Comparison of ENCODE assay signal across 8 cellular contexts in the genomic region with DNA sequence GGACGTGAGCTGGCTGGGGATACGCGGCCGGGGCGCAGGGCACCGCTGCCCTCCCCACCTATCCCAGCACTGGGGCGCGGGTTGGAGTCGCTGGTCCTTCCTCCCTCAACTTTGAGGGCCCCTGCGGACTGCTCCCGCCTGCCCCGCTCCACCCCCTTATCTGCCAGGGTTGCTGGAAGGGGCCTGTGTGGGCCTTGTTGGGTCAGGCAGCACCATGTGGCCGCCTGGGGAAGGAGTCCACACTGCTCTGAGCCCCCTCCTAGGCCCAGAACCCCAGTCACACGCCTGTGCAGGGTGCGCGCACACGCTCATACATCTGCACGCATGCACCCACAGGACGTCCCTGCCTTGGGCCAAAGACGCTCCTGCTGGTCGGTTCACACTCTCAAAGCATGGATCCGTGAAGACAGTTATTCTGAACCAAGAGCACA. TPM values are rescaled to one million over a fixed set of nuclear protein-coding genes. Genes with fewer than 3 reads are reported as not detected.
A peak's percentile ranks its signal among the peaks of the same experiment; 100 is the strongest.
DNase-seq lines count a peak whose midpoint lies in the region; ATAC-seq, FAIRE-seq and TF ChIP-seq lines count a peak whose summit lies in the region.

No MANE protein-coding gene starts in this region.

- H2BK120ac ChIP-seq in IMR-90 (ENCODE audit: low read depth, low read length), result peak overlapping the region; percentile 13; the same call in 1 of the 2 replicates

- H3K4me3 Mint-ChIP-seq in stimulated activated naive CD8-positive, alpha-beta T cell treated with anti-CD3 and anti-CD28 coated beads, Interleukin-15, amount 100 ng/mL, for 72 hours, result peak overlapping the region; percentile 14 to 62

- peak overlapping the region; percentile 88 for H2AFZ ChIP-seq in IMR-90 (replicated peaks; ENCODE audit: low read length, poor library complexity)
- peak overlapping the region; percentile 50 for H2AFZ ChIP-seq in keratinocyte (ENCODE audit: control insufficient read depth, low read length)

- H3K79me1 ChIP-seq in IMR-90 (ENCODE audit: low read depth in 1 of 2, low read length in 2 of 2), result peaks cover 0 to 33% of the 10 kb centered on the region in 2 experiments; a peak in 2 of 4 replicates

- H4K5ac ChIP-seq in IMR-90 (ENCODE audit: low read depth, low read length), result no peak overlapping the region

- dilution Hi-C loops in IMR-90 (cut with HindIII; ENCODE audit: low sequenced_read_pairs, unreplicated experiment), result no loop called here
- dilution Hi-C loops in keratinocyte (cut with MboI; ENCODE audit: extremely low pct_ligation_motif_present, low sequenced_read_pairs), result no loop called here

- DNase-seq in IMR-90, result peak; percentile 22
- no peak for DNase-seq in astrocyte of the cerebellum (ENCODE audit: low read depth)
- DNase-seq in keratinocyte (ENCODE audit: low read depth, low spot score), result no peak
- DNase-seq in stimulated activated naive CD8-positive, alpha-beta T cell treated with anti-CD3 and anti-CD28 coated beads, Interleukin-15, amount 100 ng/mL, for 72 hours, result no peak
- DNase-seq in stimulated activated CD4-positive, alpha-beta T cell treated with anti-CD3 and anti-CD28 coated beads, Interleukin-15, amount 100 ng/mL, for 24 hours, result no peak
- no peak for DNase-seq in mucosa of descending colon
- DNase-seq in foreskin melanocyte, result no peak

- H3K9ac ChIP-seq in IMR-90 (ENCODE audit: low read depth, low read length), result peak overlapping the region; percentile 38
- peak overlapping the region; percentile 36 for H3K9ac ChIP-seq in keratinocyte (ENCODE audit: control insufficient read depth, extremely low read depth, insufficient read depth, low read length)

- no peak for TF ChIP-seq RAD21 in IMR-90 (IDR thresholded peaks at IDR 0.05; ENCODE audit: low read length)

- intact Hi-C loops in IMR-90 (cut with micrococcal nuclease) (no loop called here), mucosa of descending colon (cut with DNase I, micrococcal nuclease) (no loop called here)

- H4K20me1 ChIP-seq in IMR-90 (ENCODE audit: insufficient read depth, low read length), result peaks cover 30% of the 10 kb centered on the region; the same call in 1 of the 2 replicates
- no peaks in the 10 kb centered on the region for H4K20me1 ChIP-seq in keratinocyte (ENCODE audit: control insufficient read depth, extremely low read depth, insufficient read depth, low read length)

- TF ChIP-seq POLR2A in IMR-90 (IDR thresholded peaks at IDR 0.05; ENCODE audit: low read depth, low read length), result no peak

- peak overlapping the region; percentile 55 for H3K14ac ChIP-seq in IMR-90 (replicated peaks; ENCODE audit: low read depth, low read length)

- TF ChIP-seq CTCF in IMR-90 (conservative IDR thresholded peaks at IDR 0.05; ENCODE audit: low read depth, low read length) (no peak), astrocyte of the cerebellum (IDR thresholded peaks at IDR 0.05; ENCODE audit: low read depth, low read length, missing control alignments) (no peak), keratinocyte (optimal IDR thresholded peaks at IDR 0.05 in 1 of 3, IDR thresholded peaks at IDR 0.05 in 1 of 3, conservative IDR thresholded peaks at IDR 0.05 in 1 of 3; ENCODE audit: extremely low read depth in 1 of 3, insufficient read depth in 2 of 3, low read length in 3 of 3) (no peak), mucosa of descending colon (IDR thresholded peaks at IDR 0.05) (no peak)

- no peak for FAIRE-seq in keratinocyte (lab: Jason Lieb, UNC)

- in situ Hi-C loops in IMR-90 (cut with MboI; ENCODE audit: low sequenced_read_pairs) (loop anchor here (25.0 kb wide), 1 partner anchor 394 kb away; no protein-coding TSS in a partner anchor), astrocyte of the cerebellum (cut with HindIII; ENCODE audit: low sequenced_read_pairs) (no loop called here)

- peaks cover 3% of the 10 kb centered on the region; the same call in 1 of the 2 replicates for H3K27me3 ChIP-seq in IMR-90 (ENCODE audit: control insufficient read depth, insufficient read depth, low read length)
- H3K27me3 ChIP-seq in keratinocyte (ENCODE audit: control insufficient read depth, extremely low read depth, insufficient read depth, low read length), result peaks cover 11% of the 10 kb centered on the region

- no peak overlapping the region for H2BK15ac ChIP-seq in IMR-90 (ENCODE audit: low read depth, low read length)

- H3K27ac ChIP-seq in IMR-90 (ENCODE audit: insufficient read depth, low read length) (peak overlapping the region; percentile 7; the same call in 1 of the 2 replicates), keratinocyte (ENCODE audit: control insufficient read depth, insufficient read depth, low read length) (no peak overlapping the region)

- no peaks in the 10 kb centered on the region for H3K79me2 ChIP-seq in keratinocyte (ENCODE audit: control insufficient read depth, insufficient read depth, low read length)

- no peak overlapping the region for H4K8ac ChIP-seq in IMR-90 (ENCODE audit: low read depth in 2 of 2, low read length in 2 of 2)

- H3K4me1 ChIP-seq in IMR-90 (ENCODE audit: control insufficient read depth, insufficient read depth, low read length), result peaks cover 9% of the 10 kb centered on the region
- peaks cover 5% of the 10 kb centered on the region for H3K4me1 ChIP-seq in keratinocyte (ENCODE audit: control insufficient read depth, extremely low read depth, insufficient read depth, low read length)
- no peaks in the 10 kb centered on the region for H3K4me1 ChIP-seq in mucosa of descending colon (ENCODE audit: low read depth)

- H3K23ac ChIP-seq in IMR-90 (ENCODE audit: low read depth, low read length), result peak overlapping the region; percentile 87

- no peak overlapping the region for H3K27ac Mint-ChIP-seq in stimulated activated naive CD8-positive, alpha-beta T cell treated with anti-CD3 and anti-CD28 coated beads, Interleukin-15, amount 100 ng/mL, for 72 hours

- 0 out of 2 replicates have a peak overlapping the region, but pooled peaks have one; percentile 33 for H2AK5ac ChIP-seq in IMR-90 (ENCODE audit: low read depth, low read length)

- H3K4me3 ChIP-seq in IMR-90 (ENCODE audit: insufficient read depth, low read depth, low read length) (peak overlapping the region; percentile 60), astrocyte of the cerebellum (ENCODE audit: low read depth, low read length) (peak overlapping the region; percentile 52), keratinocyte (ENCODE audit: control insufficient read depth in 2 of 3, extremely low read depth in 1 of 3, insufficient read depth in 2 of 3, low read depth in 1 of 3, low read length in 3 of 3) (peak overlapping the region; percentile 34 to 54 (median 47)), mucosa of descending colon (no peak overlapping the region)

- no peak overlapping the region for H3K56ac ChIP-seq in IMR-90 (ENCODE audit: extremely low read depth, insufficient read depth, low read length)

- H2BK20ac ChIP-seq in IMR-90 (ENCODE audit: low read depth, low read length), result no peak overlapping the region

- H3K9me3 ChIP-seq in IMR-90 (ENCODE audit: control insufficient read depth, insufficient read depth, low read length) (no peaks in the 10 kb centered on the region), keratinocyte (ENCODE audit: control insufficient read depth, low read depth, low read length) (no peaks in the 10 kb centered on the region), mucosa of descending colon (no peaks in the 10 kb centered on the region)

- H3K4ac ChIP-seq in IMR-90 (ENCODE audit: low read depth, low read length), result peak overlapping the region; percentile 16

- 29% methylated on average over 9 of the region's 22 CpGs; no CpG with 5 or more reads in 1 of the 2 experiments for WGBS in IMR-90 (ENCODE audit: extremely low coverage in 2 of 2, insufficient read length in 1 of 2), 2 experiments

- H3K36me3 ChIP-seq in IMR-90 (ENCODE audit: control insufficient read depth, insufficient read depth, low read length) (no peaks in the 10 kb centered on the region), keratinocyte (ENCODE audit: control insufficient read depth in 2 of 2, extremely low read depth in 1 of 2, insufficient read depth in 2 of 2, low read length in 2 of 2) (no peaks in the 10 kb centered on the region), mucosa of descending colon (ENCODE audit: low read depth) (no peaks in the 10 kb centered on the region)

- POLR2A ChIA-PET in IMR-90 (lab: Charles Lee; ENCODE audit: unreplicated experiment), result no interaction called here

- CTCF ChIA-PET in IMR-90 (lab: Yijun Ruan, JAX), result interaction anchor here (1.0 to 1.3 kb wide), 2 partner anchors 9 to 49 kb away, joined by 3 to 7 read pairs; no protein-coding TSS in a partner anchor

- H3K9me1 ChIP-seq in IMR-90 (ENCODE audit: insufficient read depth, low read length) (peaks cover 5% of the 10 kb centered on the region; the same call in 1 of the 2 replicates), keratinocyte (ENCODE audit: control insufficient read depth, extremely low read depth, insufficient read depth, low read length) (no peaks in the 10 kb centered on the region)

- H3K4me2 ChIP-seq in IMR-90 (ENCODE audit: low read depth, low read length) (peak overlapping the region; percentile 97), keratinocyte (ENCODE audit: control insufficient read depth, extremely low read depth, insufficient read depth, low read depth, low read length) (peak overlapping the region; percentile 75)

- H3K9me3 Mint-ChIP-seq in stimulated activated naive CD8-positive, alpha-beta T cell treated with anti-CD3 and anti-CD28 coated beads, Interleukin-15, amount 100 ng/mL, for 72 hours, result no peaks in the 10 kb centered on the region

- peaks cover 71% of the 10 kb centered on the region for H3K27me3 Mint-ChIP-seq in stimulated activated naive CD8-positive, alpha-beta T cell treated with anti-CD3 and anti-CD28 coated beads, Interleukin-15, amount 100 ng/mL, for 72 hours

- H3K18ac ChIP-seq in IMR-90 (ENCODE audit: low read depth, low read length), result no peak overlapping the region

- no TSS peak for BruUV-seq in IMR-90 (replicated peaks; lab: Mats Ljungman, UMichigan)

- peak; percentile 30 for ATAC-seq in IMR-90 (ENCODE audit: low read depth)
- peak; percentile 37 for ATAC-seq in stimulated activated naive CD8-positive, alpha-beta T cell treated with anti-CD3 and anti-CD28 coated beads, Interleukin-15, amount 100 ng/mL, for 72 hours
- ATAC-seq in mucosa of descending colon, result no peak
- no peak for ATAC-seq in GM21360 (IDR thresholded peaks at IDR 0.05; ENCODE audit: unreplicated experiment)

- H2BK5ac ChIP-seq in IMR-90 (ENCODE audit: low read depth, low read length, poor library complexity, severe bottlenecking), result no peak overlapping the region

- H4K91ac ChIP-seq in IMR-90 (ENCODE audit: insufficient read depth, low read depth, low read length), result 0 out of 2 replicates have a peak overlapping the region, but pooled peaks have one; percentile 13

- H3K4me1 Mint-ChIP-seq in stimulated activated naive CD8-positive, alpha-beta T cell treated with anti-CD3 and anti-CD28 coated beads, Interleukin-15, amount 100 ng/mL, for 72 hours, result no peaks in the 10 kb centered on the region

- peak overlapping the region; percentile 80 for H2AK9ac ChIP-seq in IMR-90 (replicated peaks; ENCODE audit: low read depth, low read length, poor library complexity)

RNA-seq across cellular contexts. Expression of a gene that starts 0.6 kb away (rescaled TPM):
- total RNA-seq in IMR-90 (2012; rRNA removed) (10.8 and 12.9 TPM in 2 replicates), mucosa of descending colon (10 to 100 TPM in 1 of 3 donors, 1 to 10 TPM in 1, under 1 TPM in 1; 0.58 to 10.4 (median 1.8) TPM)
- polyA plus RNA-seq in IMR-90 (2012; rRNA removed) (11.5 and 11.8 TPM in 2 replicates), keratinocyte (0.40 to 0.97 TPM (median 0.84 TPM) in 3 replicates)
- polyA plus RNA-seq in IMR-90 (2012; cell fraction: cytosol; rRNA removed), result 4.6 and 7.4 TPM in 2 replicates
- 20.6 and 35.3 TPM in 2 replicates for polyA plus RNA-seq in IMR-90 (2012; cell fraction: nucleus; rRNA removed; ENCODE audit: low replicate concordance)
- polyA plus RNA-seq in keratinocyte (2011; ENCODE audit: low read depth), result 0.10 TPM
- 0.45 and 0.55 TPM in 2 replicates for polyA plus RNA-seq in keratinocyte (2011; cell fraction: cytosol; rRNA removed)
- 0.92 and 1.1 TPM in 2 replicates for polyA plus RNA-seq in keratinocyte (2011; cell fraction: nucleus; rRNA removed)
- 0.14 and 0.87 TPM in 2 replicates for polyA plus RNA-seq in keratinocyte (2012; ENCODE audit: low replicate concordance)
- polyA minus RNA-seq in keratinocyte, result 0.53 to 2.0 TPM (median 0.83 TPM) in 3 replicates
- polyA minus RNA-seq in keratinocyte (2011; cell fraction: cytosol; rRNA and poly(A)+ RNA removed), result 1.3 TPM
- polyA minus RNA-seq in keratinocyte (2011; cell fraction: nucleus; rRNA and poly(A)+ RNA removed), result 0.32 and 0.62 TPM in 2 replicates

Comparison
In these comparisons a context has a peak if more than half of its experiments do, and no peak if none do; other contexts are left out.
1. ATAC-seq: peak in IMR-90 (single experiment) and stimulated activated naive CD8-positive, alpha-beta T cell treated with anti-CD3 and anti-CD28 coated beads, Interleukin-15, amount 100 ng/mL, for 72 hours (single experiment); none in mucosa of descending colon (single experiment) and GM21360 (single experiment).